Comparison of ENCODE assay signal across 29 cellular contexts in genomic region chr2:52144588-52144987, GRCh38.
A peak's percentile ranks its signal among the peaks of the same experiment; 100 is the strongest.
DNase-seq lines count a peak whose midpoint lies in the region; ATAC-seq and TF ChIP-seq lines count a peak whose summit lies in the region.
"Had no signal": no experiment of that assay in that cellular context is flagged by ENCODE, and none has a peak within 500 bp of the region (broad histone marks: within the 10 kb centered on the region; RNA-seq: fewer than 3 reads in every experiment).

No MANE protein-coding gene starts in this region.

- no peaks in the 10 kb centered on the region for H3K79me1 ChIP-seq in mesendoderm (ENCODE audit: low read length)

- DNase-seq in HAP-1 (ENCODE audit: low spot score in 2 of 2): peak; percentile 41 to 43
- DNase-seq in OCI-M1 (lab: John Stamatoyannopoulos, UW): peak; percentile 15
- DNase-seq in choroid plexus epithelial cell (ENCODE audit: low read depth): peak; percentile 35
- DNase-seq in mesendoderm: peak; percentile 27
- no peak for DNase-seq in NCI-H2107 (lab: John Stamatoyannopoulos, UW)
- DNase-seq in putamen (ENCODE audit: low spot score): no peak
- no peak for DNase-seq in stimulated activated CD4-positive, alpha-beta T cell treated with anti-CD3 and anti-CD28 coated beads, Interleukin-2, amount 100 ng/mL, for 24 hours
- DNase-seq: activated CD4-positive, alpha-beta T cell treated with anti-CD3 and anti-CD28 coated beads, Interleukin-2, amount 50 U/mL, for 4 hours; activated CD4-positive, CD25-positive, alpha-beta regulatory T cell; activated naive CD4-positive, alpha-beta T cell treated with Interleukin-2 at 50 U/mL for 16 hours; AML-193; CD4-positive, alpha-beta T cell; effector CD4-positive, alpha-beta T cell; foreskin keratinocyte; head of caudate nucleus; Karpas-422; NCI-H1417 treated with DMSO at 0.1 percent for 48 hours; NCI-H2029 treated with DMSO at 0.1 percent for 48 hours; NCI-H2227 treated with DMSO at 0.1 percent for 48 hours; NCI-H526; Peyer's patch; sigmoid colon; stimulated activated CD4-positive, alpha-beta T cell treated with anti-CD3 and anti-CD28 coated beads, Interleukin-12 subunit alpha, Interleukin-12 subunit beta, amount 100 ng/mL, for 4 hours; stimulated activated CD4-positive, alpha-beta T cell treated with anti-CD3 and anti-CD28 coated beads, Interleukin-4, amount 100 ng/mL, for 1 hour; T-helper 1 cell; tibial artery had no signal

- H3K9me3 ChIP-seq in HAP-1: no peaks in the 10 kb centered on the region
- H3K9me3 ChIP-seq: Peyer's patch, sigmoid colon, SJSA1, tibial artery had no signal

- H3K4me3 ChIP-seq in HAP-1 (no peak overlapping the region), choroid plexus epithelial cell (ENCODE audit: low read depth, low read length) (no peak overlapping the region), mesendoderm (ENCODE audit: low read length) (no peak overlapping the region)
- H3K4me3 ChIP-seq: Peyer's patch, sigmoid colon, SJSA1, tibial artery had no signal

- H3K9ac ChIP-seq in mesendoderm (ENCODE audit: low read length): no peak overlapping the region

- H2BK5ac ChIP-seq in mesendoderm (ENCODE audit: low read length): no peak overlapping the region

- peak overlapping the region; percentile 28 for H3K18ac ChIP-seq in mesendoderm (ENCODE audit: low read length)

- H3K4me2 ChIP-seq in mesendoderm (ENCODE audit: low read length): no peak overlapping the region

- H3K27ac ChIP-seq in mesendoderm (ENCODE audit: low read depth, low read length): no peak overlapping the region
- H3K27ac ChIP-seq: foreskin keratinocyte, Peyer's patch, sigmoid colon, SJSA1, tibial artery had no signal

- no peak overlapping the region for H2BK120ac ChIP-seq in mesendoderm (ENCODE audit: low read depth, low read length)

- in situ Hi-C loops in HAP-1 (cut with MboI; ENCODE audit: low sequenced_read_pairs): no loop called here

- H2AK5ac ChIP-seq in mesendoderm (ENCODE audit: low read length): no peak overlapping the region

- ATAC-seq in GM19035 (IDR thresholded peaks at IDR 0.05; ENCODE audit: unreplicated experiment): no peak
- ATAC-seq: foreskin keratinocyte, HepG2 had no signal

- H3K27me3 ChIP-seq in HAP-1 (ENCODE audit: low read depth) (no peaks in the 10 kb centered on the region), mesendoderm (ENCODE audit: insufficient read depth, low read length, poor library complexity) (no peaks in the 10 kb centered on the region)
- H3K27me3 ChIP-seq: foreskin keratinocyte, Peyer's patch, sigmoid colon, tibial artery had no signal

- no peak overlapping the region for H3K23ac ChIP-seq in mesendoderm (ENCODE audit: low read length)

- no peak overlapping the region for H3K56ac ChIP-seq in mesendoderm (ENCODE audit: low read length)

- no peaks in the 10 kb centered on the region for H3K36me3 ChIP-seq in HAP-1 (replicated peaks)
- no peaks in the 10 kb centered on the region for H3K36me3 ChIP-seq in mesendoderm (ENCODE audit: control insufficient read depth, insufficient read depth, low read length)
- H3K36me3 ChIP-seq: Peyer's patch, sigmoid colon, SJSA1, tibial artery had no signal

- no peak overlapping the region for H4K5ac ChIP-seq in mesendoderm (ENCODE audit: low read length)

- TF ChIP-seq CTCF in choroid plexus epithelial cell (conservative IDR thresholded peaks at IDR 0.05; ENCODE audit: low read depth, low read length): peak; percentile 29

- no CpG with 5 or more reads among the region's 4 CpGs for WGBS in mesendoderm (ENCODE audit: extremely low coverage, insufficient coverage, low lambda C conversion rate)

- peaks cover 7% of the 10 kb centered on the region for H3K4me1 ChIP-seq in HAP-1
- H3K4me1 ChIP-seq in mesendoderm (ENCODE audit: control insufficient read depth, low read depth, low read length): no peaks in the 10 kb centered on the region
- H3K4me1 ChIP-seq: foreskin keratinocyte, Peyer's patch, sigmoid colon, SJSA1, tibial artery had no signal

- no peak overlapping the region for H3K4ac ChIP-seq in mesendoderm (ENCODE audit: low read depth, low read length)

- no peak overlapping the region for H2BK15ac ChIP-seq in mesendoderm (replicated peaks; ENCODE audit: low read depth)

- H3K79me2 ChIP-seq in mesendoderm (ENCODE audit: control insufficient read depth, insufficient read depth, low read length): no peaks in the 10 kb centered on the region

- H4K8ac ChIP-seq in mesendoderm (ENCODE audit: low read depth, low read length): no peak overlapping the region

Comparison
In these comparisons a context has a peak if more than half of its experiments do, and no peak if none do; other contexts are left out.
1. DNase-seq: peak in HAP-1 (2 of 2), OCI-M1 (single experiment), choroid plexus epithelial cell (single experiment) and mesendoderm (single experiment); none in NCI-H2107 (single experiment), putamen (single experiment) and stimulated activated CD4-positive, alpha-beta T cell treated with anti-CD3 and anti-CD28 coated beads, Interleukin-2, amount 100 ng/mL, for 24 hours (0 of 2).